30 cellular contexts compared by ENCODE assay signal in the genomic region with DNA sequence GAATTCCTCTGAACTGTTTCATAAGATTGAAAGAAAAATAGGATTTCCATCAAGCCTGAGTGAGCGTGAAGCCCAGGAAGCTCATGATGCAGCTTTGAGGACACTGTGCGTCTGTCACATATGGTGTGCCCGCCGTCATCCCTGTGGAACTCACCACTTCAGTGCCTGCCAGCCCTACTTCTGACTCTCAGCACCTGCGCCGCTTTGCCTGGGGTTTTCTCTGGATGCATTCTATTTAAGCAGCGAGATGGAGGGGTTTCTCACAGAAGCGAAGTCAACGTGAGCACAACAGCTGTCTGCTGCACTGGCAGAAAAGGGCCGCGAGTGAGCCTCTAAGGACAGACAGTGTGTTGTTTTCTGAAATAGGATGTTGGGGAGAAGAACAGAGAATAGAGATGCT.
"Had no signal": no experiment of that assay in that cellular context is flagged by ENCODE, and none has a peak within 500 bp of the region (broad histone marks: within the 10 kb centered on the region; RNA-seq: fewer than 3 reads in every experiment).

No MANE protein-coding gene starts in this region.

- DNase-seq: activated CD4-positive, alpha-beta T cell treated with anti-CD3 and anti-CD28 coated beads for 48 hours; activated CD4-positive, alpha-beta T cell treated with anti-CD3 and anti-CD28 coated beads, Interleukin-2, amount 50 U/mL, for 48 hours; activated CD8-positive, alpha-beta memory T cell treated with anti-CD3 and anti-CD28 coated beads, Interleukin-2, amount 50 U/mL, for 4 hours; activated gamma-delta T cell treated with Interleukin-2 at 50 U/mL for 16 hours; activated naive CD4-positive, alpha-beta T cell treated with anti-CD3 and anti-CD28 coated beads, Interleukin-2, amount 50 U/mL, for 16 hours; activated T-cell treated with anti-CD3 and anti-CD28 coated beads, Interleukin-2, amount 50 U/mL, for 4 hours; amniotic stem cell; colonic mucosa; effector memory CD4-positive, alpha-beta T cell; glutamatergic neuron; left ventricle myocardium superior; naive B cell; nephron progenitor cell; pancreas; retina; stimulated activated CD4-positive, alpha-beta T cell treated with anti-CD3 and anti-CD28 coated beads, Interleukin-12 subunit alpha, Interleukin-12 subunit beta, amount 100 ng/mL, for 4 hours; stimulated activated CD4-positive, alpha-beta T cell treated with anti-CD3 and anti-CD28 coated beads, Interleukin-4, amount 100 ng/mL, for 24 hours; T-helper 17 cell; T1000; tibial artery; upper lobe of right lung; WERI-Rb-1 had no signal

- H3K27me3 ChIP-seq: colonic mucosa, upper lobe of right lung had no signal

- H3K27ac ChIP-seq: breast epithelium, colonic mucosa, neutrophil, pancreas, prostate gland, skin epidermis, tibial artery, upper lobe of right lung, WERI-Rb-1 had no signal

- ATAC-seq: activated CD4-positive, CD25-positive, alpha-beta regulatory T cell treated with anti-CD3 and anti-CD28 coated beads, Interleukin-2, amount 50 U/mL, for 24 hours; activated T-cell treated with anti-CD3 and anti-CD28 coated beads, Interleukin-2, amount 50 U/mL, for 4 hours; activated T-helper 17 cell treated with anti-CD3 and anti-CD28 coated beads, Interleukin-2, amount 50 U/mL, for 72 hours; left ventricle myocardium superior; pancreas; sciatic nerve; stimulated activated effector memory CD8-positive, alpha-beta T cell treated with anti-CD3 and anti-CD28 coated beads, Interleukin-12 subunit alpha, Interleukin-12 subunit beta, amount 100 ng/mL, for 72 hours; T-helper 17 cell; upper lobe of right lung had no signal
